Comparison of ENCODE assay signal across 1 cellular context in the genomic region with DNA sequence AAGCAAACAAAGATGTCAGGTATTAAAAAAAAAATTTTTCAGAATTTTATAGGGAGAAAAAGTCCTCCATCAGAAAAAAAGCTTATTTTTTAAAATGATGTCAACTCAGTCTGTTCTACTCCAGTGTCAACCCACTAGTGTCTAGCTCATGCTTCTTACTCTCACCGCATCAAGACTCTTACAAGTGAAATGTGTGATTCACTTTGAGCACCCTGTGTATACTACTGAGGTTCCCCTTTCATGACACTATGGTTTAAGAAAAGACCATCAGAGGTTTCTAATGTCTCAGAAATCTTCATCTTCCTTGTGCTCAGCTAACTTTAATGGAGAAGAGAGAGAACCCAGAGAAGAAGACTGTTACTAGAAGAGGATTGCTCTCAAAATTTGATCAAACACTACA.
TF ChIP-seq lines count a peak whose summit lies in the region.

No MANE protein-coding gene starts in this region.

TF ChIP-seq in IMR-90, 13 proteins besides CTCF, POLR2A, EP300 and RAD21 (continued from another document):
- no peak for TF ChIP-seq MAFK (IDR thresholded peaks at IDR 0.05; ENCODE audit: low read depth, low read length)
- TF ChIP-seq, protein P1, sequence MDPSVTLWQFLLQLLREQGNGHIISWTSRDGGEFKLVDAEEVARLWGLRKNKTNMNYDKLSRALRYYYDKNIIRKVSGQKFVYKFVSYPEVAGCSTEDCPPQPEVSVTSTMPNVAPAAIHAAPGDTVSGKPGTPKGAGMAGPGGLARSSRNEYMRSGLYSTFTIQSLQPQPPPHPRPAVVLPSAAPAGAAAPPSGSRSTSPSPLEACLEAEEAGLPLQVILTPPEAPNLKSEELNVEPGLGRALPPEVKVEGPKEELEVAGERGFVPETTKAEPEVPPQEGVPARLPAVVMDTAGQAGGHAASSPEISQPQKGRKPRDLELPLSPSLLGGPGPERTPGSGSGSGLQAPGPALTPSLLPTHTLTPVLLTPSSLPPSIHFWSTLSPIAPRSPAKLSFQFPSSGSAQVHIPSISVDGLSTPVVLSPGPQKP (IDR thresholded peaks at IDR 0.05; ENCODE audit: borderline replicate concordance, low read depth, low read length) = no peak
- TF ChIP-seq NFE2L2 (IDR thresholded peaks at IDR 0.05; ENCODE audit: low read depth, low read length) = no peak
- TF ChIP-seq RFX5 (IDR thresholded peaks at IDR 0.05; ENCODE audit: low read depth, low read length) = no peak
- no peak for TF ChIP-seq CEBPB (IDR thresholded peaks at IDR 0.05; ENCODE audit: low read depth, low read length)
- no peak for TF ChIP-seq CHD1 (IDR thresholded peaks at IDR 0.05; ENCODE audit: low read depth, low read length)
- TF ChIP-seq MXI1 (IDR thresholded peaks at IDR 0.05; ENCODE audit: borderline replicate concordance, low read depth, low read length) = no peak
- no peak for TF ChIP-seq MAZ (IDR thresholded peaks at IDR 0.05; ENCODE audit: borderline replicate concordance, low read depth, low read length)
- TF ChIP-seq RCOR1 (IDR thresholded peaks at IDR 0.05; ENCODE audit: insufficient replicate concordance, low read length) = no peak
